In genomic region chr1:63777965-63778880, GRCh38 we compare ENCODE assay signal across 20 cellular contexts. TPM values are rescaled to one million over a fixed set of nuclear protein-coding genes. Genes with fewer than 3 reads are reported as not detected.
"Had no signal": no experiment of that assay in that cellular context is flagged by ENCODE, and none has a peak within 500 bp of the region (broad histone marks: within the 10 kb centered on the region; RNA-seq: fewer than 3 reads in every experiment).

No MANE protein-coding gene starts in this region.

- H3K27ac Mint-ChIP-seq: activated B cell treated with CpG ODN at 0.5 μM for 24 hours; activated CD8-positive, alpha-beta T cell treated with anti-CD3 and anti-CD28 coated beads for 36 hours; natural killer cell; T-helper 1 cell treated with Interleukin-12 subunit alpha and Interleukin-12 subunit beta and Interleukin-4 antibody, amounts not matched to agents 30 μg/mL and 1 μg/mL, for 36 hours had no signal

- H3K36me3 Mint-ChIP-seq: natural killer cell had no signal

- H3K4me3 Mint-ChIP-seq: activated B cell treated with CpG ODN at 0.5 μM for 24 hours; activated CD8-positive, alpha-beta T cell treated with anti-CD3 and anti-CD28 coated beads for 36 hours; activated T-cell treated with anti-CD3 and anti-CD28 coated beads, Interleukin-2, amount 50 U/mL, for 4 hours; natural killer cell; T-helper 1 cell treated with Interleukin-12 subunit alpha and Interleukin-12 subunit beta and Interleukin-4 antibody, amounts not matched to agents 30 μg/mL and 1 μg/mL, for 36 hours had no signal

- H3K27ac ChIP-seq: adrenal gland, cardiac muscle cell, left ventricle myocardium inferior, right atrium auricular region, skin epidermis, transverse colon had no signal

- H3K36me3 ChIP-seq: adrenal gland, cardiac muscle cell, left ventricle myocardium inferior, right atrium auricular region, transverse colon had no signal

- H3K9me3 ChIP-seq: adrenal gland, left ventricle myocardium inferior, right atrium auricular region, transverse colon had no signal

- DNase-seq: activated B cell treated with CpG ODN at 0.5 μM for 24 hours; activated CD4-positive, alpha-beta T cell treated with anti-CD3 and anti-CD28 coated beads for 48 hours; activated CD8-positive, alpha-beta T cell treated with anti-CD3 and anti-CD28 coated beads for 36 hours; activated effector memory CD4-positive, alpha-beta T cell treated with Interleukin-2 at 50 U/mL for 16 hours; activated naive CD4-positive, alpha-beta T cell treated with anti-CD3 and anti-CD28 coated beads, Interleukin-2, amount 50 U/mL, for 16 hours; activated T-cell treated with anti-CD3 and anti-CD28 coated beads, Interleukin-2, amount 50 U/mL, for 4 hours; adrenal gland; left ventricle myocardium inferior; natural killer cell; occipital lobe; stimulated activated CD4-positive, alpha-beta T cell treated with anti-CD3 and anti-CD28 coated beads, Interleukin-15, amount 100 ng/mL, for 24 hours; stimulated activated CD4-positive, alpha-beta T cell treated with anti-CD3 and anti-CD28 coated beads, Interleukin-4, amount 100 ng/mL, for 24 hours; stimulated activated naive CD4-positive, alpha-beta T cell; substantia nigra; transverse colon had no signal

- H3K27me3 ChIP-seq: adrenal gland, cardiac muscle cell, hepatocyte, right atrium auricular region had no signal

- H3K4me3 ChIP-seq: adrenal gland, cardiac muscle cell, hepatocyte, left ventricle myocardium inferior, right atrium auricular region, skin epidermis, transverse colon had no signal

- ATAC-seq: activated CD8-positive, alpha-beta T cell treated with anti-CD3 and anti-CD28 coated beads for 36 hours; activated T-cell treated with anti-CD3 and anti-CD28 coated beads, Interleukin-2, amount 50 U/mL, for 4 hours; natural killer cell had no signal

- H3K9me3 Mint-ChIP-seq: activated B cell treated with CpG ODN at 0.5 μM for 24 hours; activated CD8-positive, alpha-beta T cell treated with anti-CD3 and anti-CD28 coated beads for 36 hours; activated T-cell treated with anti-CD3 and anti-CD28 coated beads, Interleukin-2, amount 50 U/mL, for 4 hours; natural killer cell; T-helper 1 cell treated with Interleukin-12 subunit alpha and Interleukin-12 subunit beta and Interleukin-4 antibody, amounts not matched to agents 30 μg/mL and 1 μg/mL, for 36 hours had no signal

RNA-seq across cellular contexts. Expression of gene ROR1, which starts 4.4 kb away (rescaled TPM):
- total RNA-seq: activated CD8-positive, alpha-beta T cell treated with anti-CD3 and anti-CD28 coated beads for 36 hours had no signal
